8 cellular contexts compared by ENCODE assay signal in the genomic region with DNA sequence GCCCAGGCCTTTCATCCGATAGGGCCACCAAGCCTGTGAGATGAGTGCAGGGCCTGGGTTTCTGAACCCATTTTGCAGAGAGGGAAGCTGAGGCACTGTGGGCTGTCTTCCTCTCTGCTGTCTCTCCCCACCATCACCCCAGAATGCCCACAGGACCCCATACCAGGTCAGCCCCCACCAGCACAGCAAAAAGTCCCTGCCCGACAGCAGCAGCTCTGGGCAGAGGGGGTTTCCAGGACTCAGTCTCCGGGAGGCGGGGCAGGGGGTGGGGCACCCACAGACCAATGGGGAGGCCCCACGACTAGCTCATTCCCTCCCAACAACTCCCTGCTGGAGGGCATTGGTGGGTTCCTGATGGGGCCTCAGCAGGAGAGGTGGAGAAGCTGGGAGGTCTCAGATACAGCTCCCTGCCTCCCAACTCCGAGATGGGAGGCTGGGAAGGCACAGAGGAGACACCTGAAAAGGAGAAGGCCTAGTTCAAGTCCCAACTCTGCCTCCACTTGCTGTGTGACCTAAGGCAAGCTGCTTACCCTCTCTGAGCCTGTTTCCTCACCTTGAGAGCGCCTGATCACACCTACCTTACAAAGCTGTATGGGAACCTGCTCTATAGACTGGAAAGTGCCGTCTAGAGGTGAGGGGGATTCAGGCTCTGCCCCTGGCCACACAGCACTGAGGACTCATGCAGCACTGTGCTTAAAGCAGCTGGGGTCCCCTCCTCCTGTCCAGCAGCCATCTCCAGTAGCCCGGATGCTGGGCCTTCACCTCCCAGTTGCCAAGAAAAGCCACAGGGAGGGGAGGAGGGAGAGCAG.
A peak's percentile ranks its signal among the peaks of the same experiment; 100 is the strongest.
DNase-seq lines count a peak whose midpoint lies in the region.

No MANE protein-coding gene starts in this region.

- peak; percentile 77 for DNase-seq in NAMALWA (ENCODE audit: low spot score)
- peak; percentile 78 for DNase-seq in activated T-helper 9 cell treated with anti-CD3 and anti-CD28 coated beads, Interleukin-2, amount 50 U/mL, for 16 hours (ENCODE audit: low read depth)
- peak; percentile 47 for DNase-seq in iris pigment epithelial cell (ENCODE audit: low read depth)
- peak; percentile 57 to 74 for DNase-seq in stimulated activated CD8-positive, alpha-beta memory T cell treated with anti-CD3 and anti-CD28 coated beads, Interleukin-15, amount 100 ng/mL, for 48 hours (ENCODE audit: low read depth in 2 of 2)
- DNase-seq in NK-92 treated with Interleukin-12 subunit alpha and Interleukin-12 subunit beta, amount 100 ng/mL, for 24 hours (lab: John Stamatoyannopoulos, UW), result no peak
- no peak for DNase-seq in DMS153 treated with DMSO at 0.1 percent for 48 hours (lab: John Stamatoyannopoulos, UW; ENCODE audit: unreplicated experiment)
- no peak for DNase-seq in NCI-H510A treated with DMSO at 0.1 percent for 48 hours (lab: John Stamatoyannopoulos, UW)
- DNase-seq in DMS53 (lab: John Stamatoyannopoulos, UW), result no peak

Comparison
In these comparisons a context has a peak if more than half of its experiments do, and no peak if none do; other contexts are left out.
1. DNase-seq: peak in NAMALWA (single experiment), activated T-helper 9 cell treated with anti-CD3 and anti-CD28 coated beads, Interleukin-2, amount 50 U/mL, for 16 hours (single experiment), iris pigment epithelial cell (single experiment) and stimulated activated CD8-positive, alpha-beta memory T cell treated with anti-CD3 and anti-CD28 coated beads, Interleukin-15, amount 100 ng/mL, for 48 hours (2 of 2); none in NK-92 treated with Interleukin-12 subunit alpha and Interleukin-12 subunit beta, amount 100 ng/mL, for 24 hours (single experiment), DMS153 treated with DMSO at 0.1 percent for 48 hours (single experiment), NCI-H510A treated with DMSO at 0.1 percent for 48 hours (single experiment) and DMS53 (single experiment).